ENCODE assay signal across 7 cellular contexts in the genomic region with DNA sequence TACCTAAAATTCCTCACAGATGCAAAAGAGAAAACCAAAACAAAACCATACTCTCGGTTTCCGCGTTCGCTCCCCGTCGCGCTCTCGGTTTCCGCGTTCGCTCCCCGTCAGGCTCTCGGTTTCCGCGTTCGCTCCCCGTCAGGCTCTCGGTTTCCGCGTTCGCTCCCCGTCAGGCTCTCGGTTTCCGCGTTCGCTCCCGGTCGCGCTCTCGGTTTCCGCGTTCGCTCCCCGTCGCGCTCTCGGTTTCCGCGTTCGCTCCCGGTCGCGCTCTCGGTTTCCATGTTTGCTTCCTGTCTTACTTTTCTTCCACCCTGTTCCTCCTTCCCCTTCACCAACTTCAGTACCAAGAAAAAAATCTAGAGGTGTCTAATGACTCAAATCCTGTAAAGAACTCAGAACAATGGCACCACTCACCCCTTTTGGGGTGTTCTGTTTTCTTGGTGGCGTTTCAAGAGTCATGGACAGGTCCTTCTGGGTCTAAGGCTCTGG. TPM values are rescaled to one million over a fixed set of nuclear protein-coding genes. Genes with fewer than 3 reads are reported as not detected.
A peak's percentile ranks its signal among the peaks of the same experiment; 100 is the strongest.
DNase-seq lines count a peak whose midpoint lies in the region; ATAC-seq and TF ChIP-seq lines count a peak whose summit lies in the region.
"Not testable (repeated sequence)": the region's sequence is repeated elsewhere in the genome, so short reads cannot be mapped to it uniquely, and the experiment has no call there.

No MANE protein-coding gene starts in this region.

- not testable (repeated sequence) for H3K27ac Mint-ChIP-seq in activated CD4-positive, alpha-beta T cell treated with anti-CD3 and anti-CD28 coated beads for 36 hours
- H3K27ac Mint-ChIP-seq in naive thymus-derived CD8-positive, alpha-beta T cell: peak overlapping the region; percentile 89 to 100 (median 93)

- not testable (repeated sequence) for H4K20me1 ChIP-seq in smooth muscle cell (ENCODE audit: low read depth)

- CTCF ChIA-PET in activated CD4-positive, alpha-beta T cell treated with anti-CD3 and anti-CD28 coated beads for 36 hours (lab: Charles Lee): interaction anchor here (0.6 to 2.7 kb wide), 3 partner anchors 13 to 56 kb away, joined by 3 to 17 read pairs (median 3); no protein-coding TSS in a partner anchor

- peaks cover 10% of the 10 kb centered on the region for H3K4me1 Mint-ChIP-seq in activated CD4-positive, alpha-beta T cell treated with anti-CD3 and anti-CD28 coated beads for 36 hours
- peaks cover 7 to 29% (median 26%) of the 10 kb centered on the region in 4 donors for H3K4me1 Mint-ChIP-seq in naive thymus-derived CD8-positive, alpha-beta T cell

- not testable (repeated sequence) for H3K27me3 ChIP-seq in GM06990 (replicated peaks; ENCODE audit: control insufficient read depth, insufficient read depth, low read length); smooth muscle cell (ENCODE audit: low read depth)

- not testable (repeated sequence) for H3K9me3 Mint-ChIP-seq in activated CD4-positive, alpha-beta T cell treated with anti-CD3 and anti-CD28 coated beads for 36 hours (ENCODE audit: low read depth); naive thymus-derived CD8-positive, alpha-beta T cell

- H3K9ac ChIP-seq in smooth muscle cell (ENCODE audit: low read depth): peak overlapping the region; percentile 90

- TF ChIP-seq POLR2A in erythroblast (IDR thresholded peaks at IDR 0.05; ENCODE audit: low read length): peak; percentile 50

- H3K4me2 ChIP-seq in smooth muscle cell: peak overlapping the region; percentile 80

- intact Hi-C loops in activated CD4-positive, alpha-beta T cell treated with anti-CD3 and anti-CD28 coated beads for 36 hours (cut with DNase I, micrococcal nuclease): not testable (repeated sequence)

- H3K27me3 Mint-ChIP-seq in activated CD4-positive, alpha-beta T cell treated with anti-CD3 and anti-CD28 coated beads for 36 hours; naive thymus-derived CD8-positive, alpha-beta T cell: not testable (repeated sequence)

- H3K79me2 ChIP-seq in smooth muscle cell (ENCODE audit: low read depth): not testable (repeated sequence)

- H3K4me1 ChIP-seq in smooth muscle cell (ENCODE audit: low read depth): not testable (repeated sequence)

- POLR2A ChIA-PET in activated CD4-positive, alpha-beta T cell treated with anti-CD3 and anti-CD28 coated beads for 36 hours (lab: Charles Lee): not testable (repeated sequence)
- POLR2A ChIA-PET in naive thymus-derived CD8-positive, alpha-beta T cell (lab: Charles Lee): interaction anchor here (1.3 kb wide), 1 partner anchor 13 kb away, joined by 4 read pairs; a partner anchor contains a TSS

- in situ Hi-C loops in astrocyte of the spinal cord (cut with HindIII; ENCODE audit: low sequenced_read_pairs): not testable (repeated sequence)

- H3K36me3 Mint-ChIP-seq in activated CD4-positive, alpha-beta T cell treated with anti-CD3 and anti-CD28 coated beads for 36 hours (ENCODE audit: low read depth); naive thymus-derived CD8-positive, alpha-beta T cell: not testable (repeated sequence)

- H3K27ac ChIP-seq in smooth muscle cell (ENCODE audit: low read depth): peak overlapping the region; percentile 95

- not testable (repeated sequence) for H3K9me3 ChIP-seq in iPS-18c (ENCODE audit: control insufficient read depth, insufficient read depth, low read length); smooth muscle cell (replicated peaks; ENCODE audit: low read depth)

- WGBS in smooth muscle cell (ENCODE audit: low lambda C conversion rate): 31% methylated on average over 43 of the region's 45 CpGs

- peak overlapping the region; percentile 7 for H3K4me3 ChIP-seq in GM06990 (replicated peaks; ENCODE audit: low read depth, low read length)
- H3K4me3 ChIP-seq in astrocyte of the spinal cord (ENCODE audit: low read depth, low read length): peak overlapping the region; percentile 52
- H3K4me3 ChIP-seq in iPS-18c (ENCODE audit: insufficient read depth, low read depth, low read length): peak overlapping the region; percentile 55
- peak overlapping the region; percentile 41 for H3K4me3 ChIP-seq in smooth muscle cell

- DNase-seq in GM06990 (ENCODE audit: extremely low read depth, insufficient read length); activated CD4-positive, alpha-beta T cell treated with anti-CD3 and anti-CD28 coated beads for 36 hours; astrocyte of the spinal cord (ENCODE audit: low read depth, low spot score); erythroblast (lab: John Stamatoyannopoulos, UW); smooth muscle cell (lab: John Stamatoyannopoulos, UW; ENCODE audit: unreplicated experiment): not testable (repeated sequence)
- DNase-seq in naive thymus-derived CD8-positive, alpha-beta T cell: peak in 2 of 10 donors; percentile 23 to 25

- H2AFZ ChIP-seq in smooth muscle cell (ENCODE audit: low read depth): peak overlapping the region; percentile 13

- H3K4me3 Mint-ChIP-seq in activated CD4-positive, alpha-beta T cell treated with anti-CD3 and anti-CD28 coated beads for 36 hours: peak overlapping the region; percentile 24
- H3K4me3 Mint-ChIP-seq in naive thymus-derived CD8-positive, alpha-beta T cell: peak overlapping the region; percentile 84 to 98 (median 91)

- H3K36me3 ChIP-seq in GM06990 (ENCODE audit: control insufficient read depth, insufficient read depth, low read length); smooth muscle cell (ENCODE audit: low read depth): not testable (repeated sequence)

- not testable (repeated sequence) for H3F3A ChIP-seq in smooth muscle cell (ENCODE audit: low read depth)

- ATAC-seq in activated CD4-positive, alpha-beta T cell treated with anti-CD3 and anti-CD28 coated beads for 36 hours: not testable (repeated sequence)
- peak; percentile 35 to 58 for ATAC-seq in naive thymus-derived CD8-positive, alpha-beta T cell

- TF ChIP-seq CTCF in GM06990 (IDR thresholded peaks at IDR 0.05; ENCODE audit: insufficient read depth, low read length, poor library complexity, severe bottlenecking); astrocyte of the spinal cord (IDR thresholded peaks at IDR 0.05; ENCODE audit: low read depth, low read length); smooth muscle cell (IDR thresholded peaks at IDR 0.05; ENCODE audit: borderline replicate concordance, insufficient read depth, poor library complexity, severe bottlenecking): not testable (repeated sequence)

RNA-seq across cellular contexts. Expression of a gene that starts 12.6 kb away (rescaled TPM):
- total RNA-seq in activated CD4-positive, alpha-beta T cell treated with anti-CD3 and anti-CD28 coated beads for 36 hours: 10 to 100 TPM; 52.0 to 62.7 TPM
- total RNA-seq in naive thymus-derived CD8-positive, alpha-beta T cell: 10 to 100 TPM; 11.0 to 12.4 TPM
- 10 to 100 TPM in 2 of 3 donors, 1 to 10 TPM in 1; 8.2 to 12.0 (median 11.3) TPM for polyA plus RNA-seq in naive thymus-derived CD8-positive, alpha-beta T cell
- total RNA-seq in smooth muscle cell: 15.1 and 16.4 TPM in 2 replicates
- 19.8 and 23.5 TPM in 2 replicates for polyA plus RNA-seq in smooth muscle cell

RNA-seq across cellular contexts. Expression of a gene that starts 31.8 kb away (rescaled TPM):
- total RNA-seq in activated CD4-positive, alpha-beta T cell treated with anti-CD3 and anti-CD28 coated beads for 36 hours: 10 to 100 TPM; 27.7 to 35.4 TPM
- 10 to 100 TPM; 36.3 to 41.4 TPM for total RNA-seq in naive thymus-derived CD8-positive, alpha-beta T cell
- 10 to 100 TPM in 1 of 3 donors, 1 to 10 TPM in 2; 9.4 to 37.2 (median 9.7) TPM for polyA plus RNA-seq in naive thymus-derived CD8-positive, alpha-beta T cell
- total RNA-seq in smooth muscle cell: 0.18 TPM in 1 of 2 replicates, not detected in the other
- 0.62 and 1.6 TPM in 2 replicates for polyA plus RNA-seq in smooth muscle cell

RNA-seq across cellular contexts. Expression of a gene that starts 47.9 kb away (rescaled TPM):
- 1 to 10 TPM; 1.1 to 1.9 TPM for total RNA-seq in activated CD4-positive, alpha-beta T cell treated with anti-CD3 and anti-CD28 coated beads for 36 hours
- 1 to 10 TPM; 2.0 to 2.4 TPM for total RNA-seq in naive thymus-derived CD8-positive, alpha-beta T cell
- 1 to 10 TPM in 2 of 3 donors, under 1 TPM in 1; 0.67 to 2.3 (median 1.2) TPM for polyA plus RNA-seq in naive thymus-derived CD8-positive, alpha-beta T cell
- 5.0 and 7.4 TPM in 2 replicates for total RNA-seq in smooth muscle cell
- 8.1 and 8.7 TPM in 2 replicates for polyA plus RNA-seq in smooth muscle cell

RNA-seq across cellular contexts. Expression of a gene that starts 55.3 kb away (rescaled TPM):
- total RNA-seq in activated CD4-positive, alpha-beta T cell treated with anti-CD3 and anti-CD28 coated beads for 36 hours: under 1 TPM; 0.07 to 0.11 TPM
- total RNA-seq in naive thymus-derived CD8-positive, alpha-beta T cell: not detected
- polyA plus RNA-seq in naive thymus-derived CD8-positive, alpha-beta T cell: not detected
- 49.7 and 53.8 TPM in 2 replicates for total RNA-seq in smooth muscle cell
- polyA plus RNA-seq in smooth muscle cell: 10.3 and 26.8 TPM in 2 replicates

Comparison
In these comparisons a context has a peak if more than half of its experiments do, and no peak if none do; other contexts are left out.
1. RNA of a gene that starts 31.8 kb away (total RNA-seq): 36.3 to 41.4 TPM in naive thymus-derived CD8-positive, alpha-beta T cell and 27.7 to 35.4 TPM in activated CD4-positive, alpha-beta T cell treated with anti-CD3 and anti-CD28 coated beads for 36 hours; 0.18 TPM in smooth muscle cell; every median in the first group is over 10 times any median in the second.
2. Peak in every context shown above with its lines, with median percentiles within 50 percentile points of each other: H3K4me3 ChIP-seq.